ENCODE assay signal across 14 cellular contexts in genomic region chr17:29115435-29115834, GRCh38.
DNase-seq lines count a peak whose midpoint lies in the region; ATAC-seq and TF ChIP-seq lines count a peak whose summit lies in the region.
"Had no signal": no experiment of that assay in that cellular context is flagged by ENCODE, and none has a peak within 500 bp of the region (broad histone marks: within the 10 kb centered on the region; RNA-seq: fewer than 3 reads in every experiment).

No MANE protein-coding gene starts in this region.

- no peaks in the 10 kb centered on the region for H3K9me3 ChIP-seq in BLaER1 treated with 17β-estradiol and CSF1 and Interleukin-3, amounts not matched to agents 10 nM and 100 nM (replicated peaks in 1 of 11)
- H3K9me3 ChIP-seq in iPS-20b (ENCODE audit: insufficient read depth, low read depth, low read length): no peaks in the 10 kb centered on the region
- H3K9me3 ChIP-seq in gastrocnemius medialis: no peaks in the 10 kb centered on the region
- H3K9me3 ChIP-seq: A549, Caco-2 had no signal

- H3K36me3 ChIP-seq in BLaER1 treated with 17β-estradiol and CSF1 and Interleukin-3, amounts not matched to agents 10 nM and 100 nM: peaks cover 45 to 63% (median 59%) of the 10 kb centered on the region in 11 experiments
- H3K36me3 ChIP-seq in iPS-20b (ENCODE audit: insufficient read depth, low read depth, low read length): peaks cover 15% of the 10 kb centered on the region; the same call in 1 of the 2 replicates
- H3K36me3 ChIP-seq in gastrocnemius medialis: peaks cover 0 to 72% of the 10 kb centered on the region in 2 donors

- intact Hi-C loops in gastrocnemius medialis (cut with DNase I; ENCODE audit: low total_unique reads): no loop called here

- ATAC-seq in gastrocnemius medialis: no peak
- no peak for ATAC-seq in activated CD8-positive, alpha-beta memory T cell treated with anti-CD3 and anti-CD28 coated beads, Interleukin-2, amount 10 ng/mL, durations not matched to agents 7 days and 5 days

- in situ Hi-C loops in gastrocnemius medialis (cut with MboI; ENCODE audit: low sequenced_read_pairs in 4 of 4): loop anchor here in 2 of 4 donors (5.0 to 10.0 kb wide), 2 partner anchors 148 to 151 kb away; no protein-coding TSS in a partner anchor

- no peaks in the 10 kb centered on the region for H3K9me3 Mint-ChIP-seq in activated CD8-positive, alpha-beta memory T cell treated with anti-CD3 and anti-CD28 coated beads, Interleukin-2, amount 10 ng/mL, durations not matched to agents 7 days and 5 days (ENCODE audit: low read depth)
- H3K9me3 Mint-ChIP-seq: CD8-positive, alpha-beta T cell had no signal

- H3K4me1 Mint-ChIP-seq in activated CD8-positive, alpha-beta memory T cell treated with anti-CD3 and anti-CD28 coated beads, Interleukin-2, amount 10 ng/mL, durations not matched to agents 7 days and 5 days: peaks cover 11% of the 10 kb centered on the region

- H3K4me3 Mint-ChIP-seq in activated CD8-positive, alpha-beta memory T cell treated with anti-CD3 and anti-CD28 coated beads, Interleukin-2, amount 10 ng/mL, durations not matched to agents 7 days and 5 days: no peak overlapping the region
- H3K4me3 Mint-ChIP-seq: CD8-positive, alpha-beta T cell had no signal

- H3K9ac ChIP-seq in BLaER1 treated with 17β-estradiol and CSF1 and Interleukin-3, amounts not matched to agents 10 nM and 100 nM: peak overlapping the region; percentile 21 to 87 (median 79); a peak in 20 of 22 replicates
- 0 out of 2 replicates have a peak overlapping the region, but pooled peaks have one; percentile 12 for H3K9ac ChIP-seq in iPS-20b (ENCODE audit: low read depth, low read length)

- no peaks in the 10 kb centered on the region for H3K27me3 ChIP-seq in BLaER1 treated with 17β-estradiol and CSF1 and Interleukin-3, amounts not matched to agents 10 nM and 100 nM
- H3K27me3 ChIP-seq in iPS-20b (ENCODE audit: insufficient read depth, low read length) (no peaks in the 10 kb centered on the region), gastrocnemius medialis (no peaks in the 10 kb centered on the region)

- peak overlapping the region in 8 of 10 experiments; percentile 2 to 64 (median 46); a peak in 10 of 20 replicates for H3K4me3 ChIP-seq in BLaER1 treated with 17β-estradiol and CSF1 and Interleukin-3, amounts not matched to agents 10 nM and 100 nM
- H3K4me3 ChIP-seq in iPS-20b (ENCODE audit: low read length) (no peak overlapping the region), gastrocnemius medialis (no peak overlapping the region)
- H3K4me3 ChIP-seq: A549 had no signal

- CTCF ChIA-PET in activated CD8-positive, alpha-beta memory T cell treated with anti-CD3 and anti-CD28 coated beads, Interleukin-2, amount 10 ng/mL, durations not matched to agents 7 days and 5 days (lab: Charles Lee): interaction anchor here (1.0 to 12.9 kb wide), 16 partner anchors 8 to 388 kb away, joined by 4 to 557 read pairs (median 20); partner anchors contain the start of genes MYO18A, PHF12 and TLCD1

- H3K27me3 Mint-ChIP-seq in activated CD8-positive, alpha-beta memory T cell treated with anti-CD3 and anti-CD28 coated beads, Interleukin-2, amount 10 ng/mL, durations not matched to agents 7 days and 5 days: no peaks in the 10 kb centered on the region

- peaks cover 0 to 76% (median 8%) of the 10 kb centered on the region in 11 experiments; a peak in 13 of 22 replicates for H4K20me1 ChIP-seq in BLaER1 treated with 17β-estradiol and CSF1 and Interleukin-3, amounts not matched to agents 10 nM and 100 nM

- peaks cover 88 to 100% (median 100%) of the 10 kb centered on the region in 10 experiments for H3K4me1 ChIP-seq in BLaER1 treated with 17β-estradiol and CSF1 and Interleukin-3, amounts not matched to agents 10 nM and 100 nM
- H3K4me1 ChIP-seq in iPS-20b (ENCODE audit: insufficient read depth, low read length): 0 out of 2 replicates have a peak, but pooled peaks cover 4% of the 10 kb centered on the region
- peaks cover 56 to 60% of the 10 kb centered on the region in 2 donors for H3K4me1 ChIP-seq in gastrocnemius medialis
- H3K4me1 ChIP-seq: A549, Caco-2 had no signal

- H3K4me2 ChIP-seq in BLaER1 treated with 17β-estradiol and CSF1 and Interleukin-3, amounts not matched to agents 10 nM and 100 nM: peak overlapping the region; percentile 90 to 99 (median 95)
- H3K4me2 ChIP-seq: A549 had no signal

- H3K27ac Mint-ChIP-seq in activated CD8-positive, alpha-beta memory T cell treated with anti-CD3 and anti-CD28 coated beads, Interleukin-2, amount 10 ng/mL, durations not matched to agents 7 days and 5 days: no peak overlapping the region
- H3K27ac Mint-ChIP-seq: CD8-positive, alpha-beta T cell had no signal

- H3K36me3 Mint-ChIP-seq in activated CD8-positive, alpha-beta memory T cell treated with anti-CD3 and anti-CD28 coated beads, Interleukin-2, amount 10 ng/mL, durations not matched to agents 7 days and 5 days: peaks cover 22% of the 10 kb centered on the region

- peak overlapping the region; percentile 22 to 96 (median 92); a peak in 21 of 22 replicates for H3K27ac ChIP-seq in BLaER1 treated with 17β-estradiol and CSF1 and Interleukin-3, amounts not matched to agents 10 nM and 100 nM
- H3K27ac ChIP-seq in iPS-20b (ENCODE audit: low read length) (no peak overlapping the region), gastrocnemius medialis (peak overlapping the region; percentile 78 to 98 (median 84))
- H3K27ac ChIP-seq: A549, C4-2B had no signal

- DNase-seq in NCI-H69 (lab: John Stamatoyannopoulos, UW) (peak; percentile 31), gastrocnemius medialis (peak in 1 of 2 donors; percentile 66), SIG-M5 treated with dmso at 0.1 percent for 504 hours (lab: John Stamatoyannopoulos, UW; ENCODE audit: unreplicated experiment) (no peak), amygdala (lab: John Stamatoyannopoulos, UW) (no peak), 8988T (no peak)
- DNase-seq in activated CD8-positive, alpha-beta memory T cell treated with anti-CD3 and anti-CD28 coated beads, Interleukin-2, amount 10 ng/mL, durations not matched to agents 7 days and 5 days: no peak
- DNase-seq: NCI-H1417 treated with DMSO at 0.1 percent for 48 hours; NK-92 treated with Interleukin-12 subunit alpha and Interleukin-12 subunit beta, amount 100 ng/mL, for 24 hours had no signal

- TF ChIP-seq POLR2A in gastrocnemius medialis (IDR thresholded peaks at IDR 0.05): no peak

- TF ChIP-seq CTCF in gastrocnemius medialis (IDR thresholded peaks at IDR 0.05 in 4 of 5, conservative IDR thresholded peaks at IDR 0.05 in 1 of 5): no peak

Comparison
In these comparisons a context has a peak if more than half of its experiments do, and no peak if none do; other contexts are left out.
1. H3K4me3 ChIP-seq: peak in BLaER1 treated with 17β-estradiol and CSF1 and Interleukin-3, amounts not matched to agents 10 nM and 100 nM (8 of 10); none in iPS-20b (single experiment) and gastrocnemius medialis (0 of 4).